In genomic region chr6:138538390-138539031, GRCh38 we compare ENCODE assay signal across 1 cellular context.
A peak's percentile ranks its signal among the peaks of the same experiment; 100 is the strongest.
TF ChIP-seq lines count a peak whose summit lies in the region.

No MANE protein-coding gene starts in this region.

TF ChIP-seq in liver, 16 proteins besides CTCF, POLR2A, EP300 and RAD21:
- TF ChIP-seq SP1 (IDR thresholded peaks at IDR 0.05): peak; percentile 31
- TF ChIP-seq HNF4A (conservative IDR thresholded peaks at IDR 0.05): peak; percentile 57 to 61
- TF ChIP-seq JUND (IDR thresholded peaks at IDR 0.05): peak in 1 of 2 donors; percentile 20
- no peak for TF ChIP-seq REST (IDR thresholded peaks at IDR 0.05)
- peak; percentile 85 for TF ChIP-seq YY1 (IDR thresholded peaks at IDR 0.05)
- peak; percentile 28 for TF ChIP-seq MAX (IDR thresholded peaks at IDR 0.05)
- no peak for TF ChIP-seq NR2F2 (IDR thresholded peaks at IDR 0.05)
- TF ChIP-seq ZBTB33 (IDR thresholded peaks at IDR 0.05): no peak
- no peak for TF ChIP-seq GABPA (IDR thresholded peaks at IDR 0.05 in 1 of 2, conservative IDR thresholded peaks at IDR 0.05 in 1 of 2)
- TF ChIP-seq HNF4G (IDR thresholded peaks at IDR 0.05): no peak
- no peak for TF ChIP-seq EGR1 (IDR thresholded peaks at IDR 0.05; ENCODE audit: low read depth in 2 of 2)
- peak; percentile 7 for TF ChIP-seq FOXA2 (IDR thresholded peaks at IDR 0.05)
- TF ChIP-seq ATF3 (IDR thresholded peaks at IDR 0.05): no peak
- peak in 1 of 2 donors; percentile 75 for TF ChIP-seq RXRA (IDR thresholded peaks at IDR 0.05)
- TF ChIP-seq TAF1 (conservative IDR thresholded peaks at IDR 0.05): no peak
- TF ChIP-seq FOXA1 (IDR thresholded peaks at IDR 0.05): no peak
